1 cellular context compared by ENCODE assay signal in the genomic region with DNA sequence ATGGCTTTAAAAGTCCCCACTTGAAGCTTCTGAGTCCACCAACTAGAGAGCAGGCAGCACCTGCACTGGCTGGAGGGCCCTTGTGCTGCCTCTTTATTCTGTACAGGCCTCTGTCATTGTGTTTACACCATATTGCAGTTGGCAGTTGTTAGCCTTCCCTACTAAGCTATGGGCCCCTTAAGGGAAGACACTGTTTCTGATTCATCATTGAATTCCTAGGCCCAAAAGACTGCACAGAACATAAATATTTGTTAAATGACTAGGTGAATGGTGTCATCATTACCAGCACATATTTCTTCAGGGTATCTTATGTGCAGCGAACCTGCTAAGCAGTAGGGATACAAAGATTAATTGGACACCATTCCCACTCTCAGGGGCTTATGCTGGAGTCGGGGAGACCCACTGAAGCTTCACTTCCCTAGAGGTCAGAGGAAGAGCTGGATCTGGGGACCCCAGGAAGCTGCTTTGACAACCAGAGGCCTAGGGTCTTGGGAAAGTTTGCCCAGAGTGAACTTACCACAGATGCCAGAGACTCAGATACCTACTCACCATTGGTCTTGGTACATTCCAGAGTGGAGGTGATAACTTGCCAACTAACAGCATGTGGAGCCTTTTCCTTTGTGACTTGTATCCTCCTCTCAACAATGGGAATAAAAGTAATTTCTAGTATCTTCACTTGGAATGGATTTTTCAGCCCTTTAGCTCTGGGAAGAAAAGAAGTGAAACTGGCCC.
A peak's percentile ranks its signal among the peaks of the same experiment; 100 is the strongest.
TF ChIP-seq lines count a peak whose summit lies in the region.

No MANE protein-coding gene starts in this region.

TF ChIP-seq in HepG2, 621 proteins besides CTCF, POLR2A, EP300 and RAD21 (continued from another document):
- TF ChIP-seq ZNF256 (CRISPR knock-in tag; conservative IDR thresholded peaks at IDR 0.05), result no peak
- TF ChIP-seq, protein P1, sequence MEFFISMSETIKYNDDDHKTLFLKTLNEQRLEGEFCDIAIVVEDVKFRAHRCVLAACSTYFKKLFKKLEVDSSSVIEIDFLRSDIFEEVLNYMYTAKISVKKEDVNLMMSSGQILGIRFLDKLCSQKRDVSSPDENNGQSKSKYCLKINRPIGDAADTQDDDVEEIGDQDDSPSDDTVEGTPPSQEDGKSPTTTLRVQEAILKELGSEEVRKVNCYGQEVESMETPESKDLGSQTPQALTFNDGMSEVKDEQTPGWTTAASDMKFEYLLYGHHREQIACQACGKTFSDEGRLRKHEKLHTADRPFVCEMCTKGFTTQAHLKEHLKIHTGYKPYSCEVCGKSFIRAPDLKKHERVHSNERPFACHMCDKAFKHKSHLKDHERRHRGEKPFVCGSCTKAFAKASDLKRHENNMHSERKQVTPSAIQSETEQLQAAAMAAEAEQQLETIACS (CRISPR knock-in tag; IDR thresholded peaks at IDR 0.05), result no peak
- TF ChIP-seq SSRP1 (CRISPR knock-in tag; IDR thresholded peaks at IDR 0.05), result no peak
- no peak for TF ChIP-seq SMC3 (IDR thresholded peaks at IDR 0.05; ENCODE audit: low read length)
- no peak for TF ChIP-seq RFXAP (CRISPR knock-in tag; IDR thresholded peaks at IDR 0.05; ENCODE audit: borderline replicate concordance)
- no peak for TF ChIP-seq ZNF674 (CRISPR knock-in tag; IDR thresholded peaks at IDR 0.05; ENCODE audit: low read depth)
- no peak for TF ChIP-seq U2AF2 (IDR thresholded peaks at IDR 0.05; ENCODE audit: low read depth, low read length)
- peak; percentile 20 for TF ChIP-seq ASH2L (IDR thresholded peaks at IDR 0.05; ENCODE audit: insufficient read length, low read depth, low read length)
- TF ChIP-seq EED (CRISPR knock-in tag; IDR thresholded peaks at IDR 0.05), result no peak
- no peak for TF ChIP-seq PCBP1 (IDR thresholded peaks at IDR 0.05; ENCODE audit: borderline replicate concordance, low read depth, low read length)
- no peak for TF ChIP-seq ZNF451 (CRISPR knock-in tag; IDR thresholded peaks at IDR 0.05)
- TF ChIP-seq, protein P2, sequence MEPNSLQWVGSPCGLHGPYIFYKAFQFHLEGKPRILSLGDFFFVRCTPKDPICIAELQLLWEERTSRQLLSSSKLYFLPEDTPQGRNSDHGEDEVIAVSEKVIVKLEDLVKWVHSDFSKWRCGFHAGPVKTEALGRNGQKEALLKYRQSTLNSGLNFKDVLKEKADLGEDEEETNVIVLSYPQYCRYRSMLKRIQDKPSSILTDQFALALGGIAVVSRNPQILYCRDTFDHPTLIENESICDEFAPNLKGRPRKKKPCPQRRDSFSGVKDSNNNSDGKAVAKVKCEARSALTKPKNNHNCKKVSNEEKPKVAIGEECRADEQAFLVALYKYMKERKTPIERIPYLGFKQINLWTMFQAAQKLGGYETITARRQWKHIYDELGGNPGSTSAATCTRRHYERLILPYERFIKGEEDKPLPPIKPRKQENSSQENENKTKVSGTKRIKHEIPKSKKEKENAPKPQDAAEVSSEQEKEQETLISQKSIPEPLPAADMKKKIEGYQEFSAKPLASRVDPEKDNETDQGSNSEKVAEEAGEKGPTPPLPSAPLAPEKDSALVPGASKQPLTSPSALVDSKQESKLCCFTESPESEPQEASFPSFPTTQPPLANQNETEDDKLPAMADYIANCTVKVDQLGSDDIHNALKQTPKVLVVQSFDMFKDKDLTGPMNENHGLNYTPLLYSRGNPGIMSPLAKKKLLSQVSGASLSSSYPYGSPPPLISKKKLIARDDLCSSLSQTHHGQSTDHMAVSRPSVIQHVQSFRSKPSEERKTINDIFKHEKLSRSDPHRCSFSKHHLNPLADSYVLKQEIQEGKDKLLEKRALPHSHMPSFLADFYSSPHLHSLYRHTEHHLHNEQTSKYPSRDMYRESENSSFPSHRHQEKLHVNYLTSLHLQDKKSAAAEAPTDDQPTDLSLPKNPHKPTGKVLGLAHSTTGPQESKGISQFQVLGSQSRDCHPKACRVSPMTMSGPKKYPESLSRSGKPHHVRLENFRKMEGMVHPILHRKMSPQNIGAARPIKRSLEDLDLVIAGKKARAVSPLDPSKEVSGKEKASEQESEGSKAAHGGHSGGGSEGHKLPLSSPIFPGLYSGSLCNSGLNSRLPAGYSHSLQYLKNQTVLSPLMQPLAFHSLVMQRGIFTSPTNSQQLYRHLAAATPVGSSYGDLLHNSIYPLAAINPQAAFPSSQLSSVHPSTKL (CRISPR knock-in tag; IDR thresholded peaks at IDR 0.05), result 0 out of 2 replicates have a peak, but pooled peaks have one; percentile 36
- no peak for TF ChIP-seq NFKB2 (CRISPR knock-in tag; IDR thresholded peaks at IDR 0.05; ENCODE audit: borderline replicate concordance)
- no peak for TF ChIP-seq CREB1 (IDR thresholded peaks at IDR 0.05)
- TF ChIP-seq CREB1 (CRISPR knock-in tag; IDR thresholded peaks at IDR 0.05), result 0 out of 2 replicates have a peak, but pooled peaks have one; percentile 26
- no peak for TF ChIP-seq FOXK2 (IDR thresholded peaks at IDR 0.05)
- TF ChIP-seq FOSL2 (CRISPR knock-in tag; IDR thresholded peaks at IDR 0.05), result peak; percentile 79
- TF ChIP-seq, protein P3, sequence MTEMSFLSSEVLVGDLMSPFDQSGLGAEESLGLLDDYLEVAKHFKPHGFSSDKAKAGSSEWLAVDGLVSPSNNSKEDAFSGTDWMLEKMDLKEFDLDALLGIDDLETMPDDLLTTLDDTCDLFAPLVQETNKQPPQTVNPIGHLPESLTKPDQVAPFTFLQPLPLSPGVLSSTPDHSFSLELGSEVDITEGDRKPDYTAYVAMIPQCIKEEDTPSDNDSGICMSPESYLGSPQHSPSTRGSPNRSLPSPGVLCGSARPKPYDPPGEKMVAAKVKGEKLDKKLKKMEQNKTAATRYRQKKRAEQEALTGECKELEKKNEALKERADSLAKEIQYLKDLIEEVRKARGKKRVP (CRISPR knock-in tag; IDR thresholded peaks at IDR 0.05), result peak in 1 of 2 experiments; percentile 69; a peak in 2 of 4 replicates
- no peak for TF ChIP-seq FOXK1 (CRISPR knock-in tag; IDR thresholded peaks at IDR 0.05; ENCODE audit: borderline replicate concordance, low read depth)
- TF ChIP-seq ARHGAP35 (CRISPR knock-in tag; IDR thresholded peaks at IDR 0.05; ENCODE audit: borderline replicate concordance), result no peak
- no peak for TF ChIP-seq PPARG (CRISPR knock-in tag; conservative IDR thresholded peaks at IDR 0.05)
- 0 out of 2 replicates have a peak, but pooled peaks have one; percentile 23 for TF ChIP-seq RARA (CRISPR knock-in tag; IDR thresholded peaks at IDR 0.05)
- TF ChIP-seq, protein P4, sequence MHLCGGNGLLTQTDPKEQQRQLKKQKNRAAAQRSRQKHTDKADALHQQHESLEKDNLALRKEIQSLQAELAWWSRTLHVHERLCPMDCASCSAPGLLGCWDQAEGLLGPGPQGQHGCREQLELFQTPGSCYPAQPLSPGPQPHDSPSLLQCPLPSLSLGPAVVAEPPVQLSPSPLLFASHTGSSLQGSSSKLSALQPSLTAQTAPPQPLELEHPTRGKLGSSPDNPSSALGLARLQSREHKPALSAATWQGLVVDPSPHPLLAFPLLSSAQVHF (CRISPR knock-in tag; IDR thresholded peaks at IDR 0.05), result no peak
- no peak for TF ChIP-seq RXRB (CRISPR knock-in tag; IDR thresholded peaks at IDR 0.05; ENCODE audit: borderline replicate concordance)
- TF ChIP-seq PHF21A (CRISPR knock-in tag; IDR thresholded peaks at IDR 0.05), result peak; percentile 19; the same call in 1 of the 2 replicates
- no peak for TF ChIP-seq LCORL (IDR thresholded peaks at IDR 0.05)
- TF ChIP-seq LCORL (CRISPR knock-in tag; IDR thresholded peaks at IDR 0.05), result 0 out of 2 replicates have a peak, but pooled peaks have one; percentile 45
- TF ChIP-seq ZNF329 (CRISPR knock-in tag; IDR thresholded peaks at IDR 0.05; ENCODE audit: low read depth), result no peak
- peak; percentile 51; the same call in 1 of the 2 replicates for TF ChIP-seq GATAD2A (CRISPR knock-in tag; IDR thresholded peaks at IDR 0.05)
- peak; percentile 34; the same call in 1 of the 2 replicates for TF ChIP-seq SAP130 (CRISPR knock-in tag; IDR thresholded peaks at IDR 0.05; ENCODE audit: low read depth)
- TF ChIP-seq, protein P5, sequence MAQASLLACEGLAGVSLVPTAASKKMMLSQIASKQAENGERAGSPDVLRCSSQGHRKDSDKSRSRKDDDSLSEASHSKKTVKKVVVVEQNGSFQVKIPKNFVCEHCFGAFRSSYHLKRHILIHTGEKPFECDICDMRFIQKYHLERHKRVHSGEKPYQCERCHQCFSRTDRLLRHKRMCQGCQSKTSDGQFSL (CRISPR knock-in tag; IDR thresholded peaks at IDR 0.05), result no peak
- TF ChIP-seq TEAD3 (CRISPR knock-in tag; optimal IDR thresholded peaks at IDR 0.05; ENCODE audit: borderline replicate concordance), result peak; percentile 8
- TF ChIP-seq FOXP1 (IDR thresholded peaks at IDR 0.05), result no peak
- TF ChIP-seq FOXP1 (CRISPR knock-in tag; IDR thresholded peaks at IDR 0.05), result peak; percentile 42; the same call in 1 of the 2 replicates
- 0 out of 2 replicates have a peak, but pooled peaks have one; percentile 19 for TF ChIP-seq SOX5 (CRISPR knock-in tag; IDR thresholded peaks at IDR 0.05; ENCODE audit: borderline replicate concordance)
